In the genomic region with DNA sequence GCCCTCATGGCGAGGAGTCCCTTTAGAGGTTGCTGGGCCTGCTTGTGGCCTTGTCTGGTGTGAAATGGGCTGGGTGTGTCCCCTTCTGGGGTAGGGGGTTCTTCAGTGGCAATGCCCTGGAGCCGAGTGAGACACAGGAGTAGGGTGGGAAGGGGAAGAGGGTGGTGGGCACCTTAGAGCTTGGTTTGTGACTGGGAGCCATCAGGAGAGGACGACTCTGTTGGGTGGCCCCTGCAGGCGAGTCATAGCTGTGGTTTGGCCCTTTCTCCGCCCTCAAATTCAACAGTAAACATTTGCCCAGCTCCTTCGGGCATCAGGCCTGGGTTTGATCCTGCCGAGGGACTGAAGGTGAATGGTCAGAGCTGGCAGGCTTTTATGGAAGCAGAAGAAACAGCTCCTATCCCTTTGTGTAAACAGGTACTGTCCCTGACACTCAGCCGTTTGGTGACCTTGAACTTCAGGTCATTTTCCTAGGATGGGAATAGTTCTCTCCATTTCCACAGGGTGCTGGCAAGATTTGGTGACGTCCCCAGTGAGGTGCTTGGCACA, we compare ENCODE assay signal across 1 cellular context.
TF ChIP-seq lines count a peak whose summit lies in the region.

No MANE protein-coding gene starts in this region.

TF ChIP-seq in GM12878, 131 proteins besides CTCF, POLR2A, EP300 and RAD21:
- TF ChIP-seq CREB1 (IDR thresholded peaks at IDR 0.05; ENCODE audit: low read depth) (no peak), NFIC (IDR thresholded peaks at IDR 0.05; ENCODE audit: low read depth, low read length) (no peak), GATAD2B (conservative IDR thresholded peaks at IDR 0.05; ENCODE audit: low read depth) (no peak)
TF ChIP-seq in GM12878: peak in this region for 0.
